ENCODE assay signal across 8 cellular contexts in the genomic region with DNA sequence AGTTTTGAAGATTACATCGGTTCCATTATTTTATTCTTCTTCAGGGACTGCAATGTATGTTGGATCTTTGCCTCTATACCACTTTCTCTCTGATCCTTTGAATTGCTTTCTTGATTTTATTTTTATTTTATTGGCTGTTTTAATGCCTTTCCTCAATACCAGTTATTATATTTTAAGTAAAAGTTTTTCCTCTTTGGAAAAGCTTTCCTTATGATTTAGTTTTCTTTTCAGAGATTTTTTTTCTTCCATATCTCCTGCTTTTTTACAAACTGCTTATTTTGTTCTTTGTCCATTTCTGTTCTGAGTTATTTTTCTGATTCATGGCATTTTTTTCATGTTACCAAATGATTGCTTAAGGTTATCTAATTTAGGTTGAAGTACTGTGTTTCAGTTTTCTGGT. TPM values are rescaled to one million over a fixed set of nuclear protein-coding genes. Genes with fewer than 3 reads are reported as not detected.
DNase-seq lines count a peak whose midpoint lies in the region; ATAC-seq and TF ChIP-seq lines count a peak whose summit lies in the region.

No MANE protein-coding gene starts in this region.

- H3K4me2 ChIP-seq in MM.1S (ENCODE audit: low read depth, low read length) (peak overlapping the region; percentile 66), neuronal stem cell (ENCODE audit: insufficient read depth, low read length, poor library complexity, severe bottlenecking) (no peak overlapping the region)

- H3K79me1 ChIP-seq in neuronal stem cell (ENCODE audit: low read depth, low read length): no peaks in the 10 kb centered on the region

- H3F3A ChIP-seq in MM.1S (ENCODE audit: insufficient read depth, low read length): peaks cover 17% of the 10 kb centered on the region

- TF ChIP-seq CTCF in CD4-positive, alpha-beta T cell (IDR thresholded peaks at IDR 0.05): no peak
- no peak for TF ChIP-seq CTCF in MM.1S (IDR thresholded peaks at IDR 0.05; ENCODE audit: low read length)
- no peak for TF ChIP-seq CTCF in mucosa of descending colon (IDR thresholded peaks at IDR 0.05)
- no peak for TF ChIP-seq CTCF in foreskin fibroblast (IDR thresholded peaks at IDR 0.05; ENCODE audit: low read depth, low read length)

- CTCF ChIA-PET in CD4-positive, alpha-beta T cell (lab: Charles Lee): interaction anchor here (0.9 to 1.4 kb wide), 4 partner anchors 9 to 73 kb away, joined by 3 to 7 read pairs (median 3); a partner anchor contains a TSS

- ATAC-seq in CD4-positive, alpha-beta T cell (ENCODE audit: poor library complexity): no peak
- ATAC-seq in mucosa of descending colon: no peak

- H3K27ac ChIP-seq in CD4-positive, alpha-beta T cell (ENCODE audit: low read depth, low read length): no peak overlapping the region
- peak overlapping the region; percentile 63; the same call in 1 of the 2 replicates for H3K27ac ChIP-seq in MM.1S (ENCODE audit: low read length)
- H3K27ac ChIP-seq in neuronal stem cell (replicated peaks; ENCODE audit: low read length): no peak overlapping the region

- H3K4me3 ChIP-seq in MM.1S (ENCODE audit: low read length): peak overlapping the region; percentile 57
- peak overlapping the region; percentile 79 for H3K4me3 ChIP-seq in endocrine pancreas (ENCODE audit: control insufficient read depth, insufficient read depth, low read length)
- H3K4me3 ChIP-seq in neuronal stem cell (ENCODE audit: low read length in 2 of 2): peak overlapping the region in 1 of 2 donors; percentile 58
- no peak overlapping the region for H3K4me3 ChIP-seq in mucosa of descending colon
- H3K4me3 ChIP-seq in foreskin fibroblast (ENCODE audit: low read depth in 1 of 2, low read length in 2 of 2): peak overlapping the region in 1 of 2 donors; percentile 86

- H3K4me1 ChIP-seq in MM.1S (ENCODE audit: low read length) (peaks cover 6% of the 10 kb centered on the region; the same call in 1 of the 2 replicates), endocrine pancreas (ENCODE audit: control insufficient read depth, insufficient read depth, low read length) (no peaks in the 10 kb centered on the region), neuronal stem cell (ENCODE audit: control insufficient read depth in 2 of 2, insufficient read depth in 1 of 2, low read depth in 1 of 2, low read length in 2 of 2) (no peaks in the 10 kb centered on the region), mucosa of descending colon (ENCODE audit: low read depth) (no peaks in the 10 kb centered on the region)

- no peak overlapping the region for H2BK15ac ChIP-seq in neuronal stem cell (ENCODE audit: low read length)

- H3K4ac ChIP-seq in neuronal stem cell (ENCODE audit: low read length): no peak overlapping the region

- H3K36me3 ChIP-seq in MM.1S (replicated peaks; ENCODE audit: insufficient read depth, low read length) (no peaks in the 10 kb centered on the region), endocrine pancreas (ENCODE audit: control insufficient read depth, insufficient read depth, low read length) (no peaks in the 10 kb centered on the region), neuronal stem cell (replicated peaks in 1 of 2; ENCODE audit: control insufficient read depth in 2 of 2, insufficient read depth in 2 of 2, low read length in 2 of 2) (peaks cover 0 to 10% of the 10 kb centered on the region in 2 donors), mucosa of descending colon (ENCODE audit: low read depth) (no peaks in the 10 kb centered on the region)

- no peak for DNase-seq in CD4-positive, alpha-beta T cell
- no peak for DNase-seq in MM.1S
- DNase-seq in neuronal stem cell (ENCODE audit: low spot score): no peak
- no peak for DNase-seq in mucosa of descending colon
- no peak for DNase-seq in foreskin fibroblast
- no peak for DNase-seq in iPS-NIHi7 (ENCODE audit: extremely low spot score)
- no peak for DNase-seq in cerebellum (ENCODE audit: low spot score)

- peaks cover 27% of the 10 kb centered on the region for H3K4me1 Mint-ChIP-seq in CD4-positive, alpha-beta T cell (ENCODE audit: low read depth)

- H2BK12ac ChIP-seq in neuronal stem cell (ENCODE audit: low read length): no peak overlapping the region

- peak overlapping the region; percentile 98 for H3K27ac Mint-ChIP-seq in CD4-positive, alpha-beta T cell

- H2AFZ ChIP-seq in MM.1S (ENCODE audit: low read length): no peak overlapping the region
- peak overlapping the region; percentile 83 for H2AFZ ChIP-seq in neuronal stem cell (ENCODE audit: low read length)

- H4K20me1 ChIP-seq in MM.1S (ENCODE audit: insufficient read depth, low read length): no peaks in the 10 kb centered on the region

- H3K9me3 Mint-ChIP-seq in CD4-positive, alpha-beta T cell: no peaks in the 10 kb centered on the region

- H2BK120ac ChIP-seq in neuronal stem cell (ENCODE audit: low read depth, low read length): no peak overlapping the region

- WGBS in neuronal stem cell (ENCODE audit: extremely low coverage in 2 of 2, insufficient read length in 2 of 2, insufficient replicate concordance in 1 of 2), 2 donors: no CpG with 5 or more reads among the region's 1 CpG

- H3K9ac ChIP-seq in MM.1S (ENCODE audit: low read length): peak overlapping the region; percentile 6; the same call in 1 of the 2 replicates
- no peak overlapping the region for H3K9ac ChIP-seq in endocrine pancreas (ENCODE audit: control insufficient read depth, insufficient read depth, low read length)
- H3K9ac ChIP-seq in neuronal stem cell (ENCODE audit: low read depth, low read length, poor library complexity): no peak overlapping the region

- peaks cover 27% of the 10 kb centered on the region for H3K36me3 Mint-ChIP-seq in CD4-positive, alpha-beta T cell (ENCODE audit: low read depth)

- POLR2A ChIA-PET in CD4-positive, alpha-beta T cell (lab: Charles Lee): interaction anchor here (0.8 to 4.1 kb wide), 17 partner anchors 8 to 609 kb away, joined by 3 to 72 read pairs (median 9); a partner anchor contains a TSS

- no peak overlapping the region for H3K14ac ChIP-seq in neuronal stem cell (ENCODE audit: low read length)

- intact Hi-C loops in CD4-positive, alpha-beta T cell (cut with DNase I, micrococcal nuclease): loop anchor here (1.0 to 5.0 kb wide), 6 partner anchors 11 to 164 kb away; a partner anchor contains a TSS
- intact Hi-C loops in mucosa of descending colon (cut with DNase I, micrococcal nuclease): loop anchor here in 1 of 2 donors (10.0 kb wide), 1 partner anchor 347 kb away; a partner anchor contains a TSS

- H2BK5ac ChIP-seq in neuronal stem cell (ENCODE audit: low read length): no peak overlapping the region

- no peak overlapping the region for H3K18ac ChIP-seq in neuronal stem cell (ENCODE audit: low read length)

- H2AK5ac ChIP-seq in neuronal stem cell (ENCODE audit: low read depth, low read length): no peak overlapping the region

- no peaks in the 10 kb centered on the region for H3K9me3 ChIP-seq in CD4-positive, alpha-beta T cell (ENCODE audit: control insufficient read depth, low read length)
- H3K9me3 ChIP-seq in MM.1S (replicated peaks; ENCODE audit: insufficient read depth, low read length) (no peaks in the 10 kb centered on the region), endocrine pancreas (ENCODE audit: control insufficient read depth, low read length) (no peaks in the 10 kb centered on the region), neuronal stem cell (replicated peaks in 1 of 2; ENCODE audit: control insufficient read depth in 2 of 2, insufficient read depth in 1 of 2, low read depth in 1 of 2, low read length in 2 of 2) (no peaks in the 10 kb centered on the region), mucosa of descending colon (no peaks in the 10 kb centered on the region)

- H3K23ac ChIP-seq in neuronal stem cell (ENCODE audit: low read depth, low read length, poor library complexity): no peak overlapping the region

- H3K4me3 Mint-ChIP-seq in CD4-positive, alpha-beta T cell: peak overlapping the region; percentile 99

- no peak overlapping the region for H4K8ac ChIP-seq in neuronal stem cell (ENCODE audit: low read depth, low read length)

- no peaks in the 10 kb centered on the region for H3K79me2 ChIP-seq in MM.1S (ENCODE audit: low read length)

- peaks cover 8% of the 10 kb centered on the region for H3K27me3 Mint-ChIP-seq in CD4-positive, alpha-beta T cell

- no peaks in the 10 kb centered on the region for H3K27me3 ChIP-seq in CD4-positive, alpha-beta T cell (ENCODE audit: control insufficient read depth, insufficient read depth, low read length)
- no peaks in the 10 kb centered on the region for H3K27me3 ChIP-seq in MM.1S (replicated peaks; ENCODE audit: insufficient read depth, low read length)
- no peaks in the 10 kb centered on the region for H3K27me3 ChIP-seq in endocrine pancreas (ENCODE audit: control insufficient read depth, insufficient read depth, low read length)
- H3K27me3 ChIP-seq in neuronal stem cell (ENCODE audit: control insufficient read depth in 3 of 3, insufficient read depth in 3 of 3, low read depth in 1 of 3, low read length in 3 of 3): no peaks in the 10 kb centered on the region

- H4K91ac ChIP-seq in neuronal stem cell (ENCODE audit: low read depth, low read length, poor library complexity): no peak overlapping the region

- no peaks in the 10 kb centered on the region for H3K9me2 ChIP-seq in MM.1S (replicated peaks; ENCODE audit: insufficient read depth, low read length)

RNA-seq across cellular contexts. Expression of a gene that starts 11.5 kb away (rescaled TPM):
- 10 to 100 TPM; 29.0 to 32.3 TPM for total RNA-seq in CD4-positive, alpha-beta T cell
- polyA plus RNA-seq in neuronal stem cell (2013, experiment 1 of 2): 73.7 TPM
- polyA plus RNA-seq in neuronal stem cell (2013, experiment 2 of 2): 75.5 TPM
- total RNA-seq in mucosa of descending colon: 10 to 100 TPM; 43.8 to 59.7 (median 45.9) TPM
- 23.8 TPM for total RNA-seq in cerebellum

RNA-seq across cellular contexts. Expression of a gene that starts 20.5 kb away (rescaled TPM):
- 10 to 100 TPM; 38.1 to 38.3 TPM for total RNA-seq in CD4-positive, alpha-beta T cell
- polyA plus RNA-seq in neuronal stem cell (2013, experiment 1 of 2): 13.4 TPM
- 12.7 TPM for polyA plus RNA-seq in neuronal stem cell (2013, experiment 2 of 2)
- total RNA-seq in mucosa of descending colon: 10 to 100 TPM; 28.9 to 43.3 (median 39.6) TPM
- 26.4 TPM for total RNA-seq in cerebellum

RNA-seq across cellular contexts. Expression of a gene that starts 20.6 kb away (rescaled TPM):
- 10 to 100 TPM; 53.5 to 54.1 TPM for total RNA-seq in CD4-positive, alpha-beta T cell
- polyA plus RNA-seq in neuronal stem cell (2013, experiment 1 of 2): 32.8 TPM
- polyA plus RNA-seq in neuronal stem cell (2013, experiment 2 of 2): 32.2 TPM
- total RNA-seq in mucosa of descending colon: 10 to 100 TPM; 44.5 to 58.3 (median 56.4) TPM
- total RNA-seq in cerebellum: 41.7 TPM

RNA-seq across cellular contexts. Expression of a gene that starts 38.4 kb away (rescaled TPM):
- total RNA-seq in CD4-positive, alpha-beta T cell: 1 to 10 TPM; 1.9 to 2.1 TPM
- polyA plus RNA-seq in neuronal stem cell (2013, experiment 1 of 2): 0.82 TPM
- polyA plus RNA-seq in neuronal stem cell (2013, experiment 2 of 2): 0.68 TPM
- total RNA-seq in mucosa of descending colon (1 to 10 TPM in 2 of 3 donors, under 1 TPM in 1; 0.95 to 1.6 (median 1.1) TPM), cerebellum (0.73 TPM)

RNA-seq across cellular contexts. Expression of a gene that starts 47.1 kb away (rescaled TPM):
- total RNA-seq in CD4-positive, alpha-beta T cell: 10 to 100 TPM; 40.1 to 42.9 TPM
- 9.9 TPM for polyA plus RNA-seq in neuronal stem cell (2013, experiment 1 of 2)
- 10.2 TPM for polyA plus RNA-seq in neuronal stem cell (2013, experiment 2 of 2)
- total RNA-seq in mucosa of descending colon (10 to 100 TPM; 32.3 to 42.3 (median 42.2) TPM), cerebellum (12.5 TPM)
